1 cellular context compared by ENCODE assay signal in genomic region chr15:63331456-63331855, GRCh38.
TF ChIP-seq lines count a peak whose summit lies in the region.

No MANE protein-coding gene starts in this region.

TF ChIP-seq in IMR-90, 13 proteins besides CTCF, POLR2A, EP300 and RAD21 (continued from another document):
- no peak for TF ChIP-seq SMC3 (IDR thresholded peaks at IDR 0.05; ENCODE audit: low read depth, low read length)
- TF ChIP-seq USF2 (IDR thresholded peaks at IDR 0.05; ENCODE audit: low read depth, low read length), result no peak
- TF ChIP-seq CEBPB (IDR thresholded peaks at IDR 0.05; ENCODE audit: low read depth, low read length), result no peak
- TF ChIP-seq, protein P1, sequence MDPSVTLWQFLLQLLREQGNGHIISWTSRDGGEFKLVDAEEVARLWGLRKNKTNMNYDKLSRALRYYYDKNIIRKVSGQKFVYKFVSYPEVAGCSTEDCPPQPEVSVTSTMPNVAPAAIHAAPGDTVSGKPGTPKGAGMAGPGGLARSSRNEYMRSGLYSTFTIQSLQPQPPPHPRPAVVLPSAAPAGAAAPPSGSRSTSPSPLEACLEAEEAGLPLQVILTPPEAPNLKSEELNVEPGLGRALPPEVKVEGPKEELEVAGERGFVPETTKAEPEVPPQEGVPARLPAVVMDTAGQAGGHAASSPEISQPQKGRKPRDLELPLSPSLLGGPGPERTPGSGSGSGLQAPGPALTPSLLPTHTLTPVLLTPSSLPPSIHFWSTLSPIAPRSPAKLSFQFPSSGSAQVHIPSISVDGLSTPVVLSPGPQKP (IDR thresholded peaks at IDR 0.05; ENCODE audit: borderline replicate concordance, low read depth, low read length), result no peak
